Comparison of ENCODE assay signal across 1 cellular context in genomic region chr4:185004562-185005208, GRCh38.
TF ChIP-seq lines count a peak whose summit lies in the region.

No MANE protein-coding gene starts in this region.

TF ChIP-seq in HCT116, 20 proteins besides CTCF, POLR2A, EP300 and RAD21 (continued from another document):
- TF ChIP-seq ZBTB33 (IDR thresholded peaks at IDR 0.05; ENCODE audit: extremely low read depth, insufficient replicate concordance, low read length) (no peak), FOSL1 (IDR thresholded peaks at IDR 0.05; ENCODE audit: low read depth) (no peak), JUND (IDR thresholded peaks at IDR 0.05) (no peak), EZH2 (IDR thresholded peaks at IDR 0.05) (no peak), ELF1 (IDR thresholded peaks at IDR 0.05; ENCODE audit: borderline replicate concordance, low read depth) (no peak), SRF (IDR thresholded peaks at IDR 0.05; ENCODE audit: low read depth) (no peak), SIN3A (IDR thresholded peaks at IDR 0.05; ENCODE audit: low read depth) (no peak), EGR1 (IDR thresholded peaks at IDR 0.05; ENCODE audit: low read depth) (no peak), ZNF274 (IDR thresholded peaks at IDR 0.05; ENCODE audit: low read depth, low read length) (no peak), MAX (IDR thresholded peaks at IDR 0.05) (no peak), ZFX (IDR thresholded peaks at IDR 0.05) (no peak), EZH2phosphoT487 (IDR thresholded peaks at IDR 0.05; ENCODE audit: borderline replicate concordance) (no peak), TCF7L2 (IDR thresholded peaks at IDR 0.05; ENCODE audit: borderline replicate concordance, extremely low read depth, insufficient read depth, insufficient read length) (no peak)
TF ChIP-seq in HCT116: peak in this region for 0.
